Comparison of ENCODE assay signal across 17 cellular contexts in genomic region chr9:89633920-89634319, GRCh38. TPM values are rescaled to one million over a fixed set of nuclear protein-coding genes. Genes with fewer than 3 reads are reported as not detected.
A peak's percentile ranks its signal among the peaks of the same experiment; 100 is the strongest.
DNase-seq lines count a peak whose midpoint lies in the region; ATAC-seq, FAIRE-seq and TF ChIP-seq lines count a peak whose summit lies in the region.
"Had no signal": no experiment of that assay in that cellular context is flagged by ENCODE, and none has a peak within 500 bp of the region (broad histone marks: within the 10 kb centered on the region; RNA-seq: fewer than 3 reads in every experiment).

No MANE protein-coding gene starts in this region.

- no peak overlapping the region for H3K23ac ChIP-seq in mesenchymal stem cell (ENCODE audit: low read length in 2 of 2)

- ATAC-seq in activated T-cell treated with anti-CD3 and anti-CD28 coated beads, Interleukin-2, amount 50 U/mL, for 4 hours: no peak
- ATAC-seq: CD8-positive, alpha-beta T cell; HCT116 had no signal

- no peak overlapping the region for H3K9ac ChIP-seq in mesenchymal stem cell (ENCODE audit: low read length)
- H3K9ac ChIP-seq: BLaER1 treated with 17β-estradiol and CSF1 and Interleukin-3, amounts not matched to agents 10 nM and 100 nM had no signal

- no peak overlapping the region for H2BK5ac ChIP-seq in mesenchymal stem cell (ENCODE audit: low read depth, low read length, poor library complexity, severe bottlenecking)

- H3K79me1 ChIP-seq in mesenchymal stem cell (replicated peaks; ENCODE audit: low read length, poor library complexity, severe bottlenecking): no peaks in the 10 kb centered on the region

- H3K4me3 ChIP-seq in esophagus muscularis mucosa: no peak overlapping the region
- no peak overlapping the region for H3K4me3 ChIP-seq in mesenchymal stem cell (ENCODE audit: insufficient read depth in 1 of 2, low read depth in 1 of 2, low read length in 2 of 2)
- H3K4me3 ChIP-seq in spleen: no peak overlapping the region
- H3K4me3 ChIP-seq: BLaER1 treated with 17β-estradiol and CSF1 and Interleukin-3, amounts not matched to agents 10 nM and 100 nM had no signal

- no peaks in the 10 kb centered on the region for H3K36me3 ChIP-seq in esophagus muscularis mucosa
- no peaks in the 10 kb centered on the region for H3K36me3 ChIP-seq in mesenchymal stem cell (ENCODE audit: control insufficient read depth in 1 of 2, insufficient read depth in 2 of 2, low read depth in 1 of 2, low read length in 2 of 2)
- no peaks in the 10 kb centered on the region for H3K36me3 ChIP-seq in spleen
- H3K36me3 ChIP-seq: BLaER1 treated with 17β-estradiol and CSF1 and Interleukin-3, amounts not matched to agents 10 nM and 100 nM had no signal

- POLR2A ChIA-PET in RWPE1 (lab: Yijun Ruan, JAX; ENCODE audit: low non-redundant PET): no interaction called here

- peak overlapping the region in 1 of 2 experiments; percentile 0 for H2BK12ac ChIP-seq in mesenchymal stem cell (ENCODE audit: low read length in 2 of 2)

- no peak overlapping the region for H2AK5ac ChIP-seq in mesenchymal stem cell (ENCODE audit: low read length, severe bottlenecking)

- H3K4me2 ChIP-seq in mesenchymal stem cell (ENCODE audit: low read length, poor library complexity, severe bottlenecking): no peak overlapping the region
- H3K4me2 ChIP-seq: BLaER1 treated with 17β-estradiol and CSF1 and Interleukin-3, amounts not matched to agents 10 nM and 100 nM had no signal

- no peak overlapping the region for H3K14ac ChIP-seq in mesenchymal stem cell (ENCODE audit: low read length in 2 of 2)

- H3K4me1 Mint-ChIP-seq in activated T-cell treated with anti-CD3 and anti-CD28 coated beads, Interleukin-2, amount 50 U/mL, for 4 hours (ENCODE audit: low read depth): peaks cover 2% of the 10 kb centered on the region
- H3K4me1 Mint-ChIP-seq: B cell had no signal

- H3K27me3 ChIP-seq in esophagus muscularis mucosa (no peaks in the 10 kb centered on the region), mesenchymal stem cell (ENCODE audit: control insufficient read depth in 1 of 2, insufficient read depth in 1 of 2, low read length in 2 of 2) (peaks cover 10 to 59% of the 10 kb centered on the region in 2 experiments), spleen (replicated peaks in 1 of 7) (no peaks in the 10 kb centered on the region)
- H3K27me3 ChIP-seq: BLaER1 treated with 17β-estradiol and CSF1 and Interleukin-3, amounts not matched to agents 10 nM and 100 nM had no signal

- TF ChIP-seq CTCF in esophagus muscularis mucosa (IDR thresholded peaks at IDR 0.05) (no peak), spleen (IDR thresholded peaks at IDR 0.05 in 8 of 11, conservative IDR thresholded peaks at IDR 0.05 in 3 of 11) (no peak), RWPE1 (conservative IDR thresholded peaks at IDR 0.05; ENCODE audit: low read depth) (no peak)

- peak overlapping the region; percentile 30 for H4K8ac ChIP-seq in mesenchymal stem cell (ENCODE audit: low read length)

- H2BK120ac ChIP-seq in mesenchymal stem cell (ENCODE audit: low read depth, low read length): no peak overlapping the region

- 96% methylated on average over 9 of the region's 9 CpGs for WGBS in esophagus muscularis mucosa
- WGBS in mesenchymal stem cell: 96% methylated on average over 9 of the region's 9 CpGs
- 87 to 91% (median 88%) methylated on average over 9 of the region's 9 CpGs for WGBS in spleen, 5 donors

- H2AFZ ChIP-seq in mesenchymal stem cell (ENCODE audit: low read depth, low read length): no peak overlapping the region

- no peak overlapping the region for H3K4ac ChIP-seq in mesenchymal stem cell (ENCODE audit: low read depth in 1 of 2, low read length in 2 of 2)

- H3K18ac ChIP-seq in mesenchymal stem cell (ENCODE audit: low read depth in 1 of 2, low read length in 2 of 2): peak overlapping the region in 1 of 2 experiments; percentile 11

- H4K91ac ChIP-seq in mesenchymal stem cell (ENCODE audit: low read length): peak overlapping the region; percentile 49

- H3K27me3 Mint-ChIP-seq in activated T-cell treated with anti-CD3 and anti-CD28 coated beads, Interleukin-2, amount 50 U/mL, for 4 hours (ENCODE audit: low read depth): no peaks in the 10 kb centered on the region
- H3K27me3 Mint-ChIP-seq: B cell had no signal

- no peaks in the 10 kb centered on the region for H3K9me3 Mint-ChIP-seq in activated T-cell treated with anti-CD3 and anti-CD28 coated beads, Interleukin-2, amount 50 U/mL, for 4 hours
- H3K9me3 Mint-ChIP-seq: CD8-positive, alpha-beta T cell had no signal

- TF ChIP-seq EP300 in esophagus muscularis mucosa (IDR thresholded peaks at IDR 0.05): no peak

- DNase-seq in esophagus muscularis mucosa (ENCODE audit: extremely low spot score) (no peak), mesenchymal stem cell (no peak), spleen (peak; percentile 24), urothelium cell line (ENCODE audit: low spot score) (no peak), RWPE1 (ENCODE audit: low spot score) (no peak)
- no peak for DNase-seq in activated T-cell treated with anti-CD3 and anti-CD28 coated beads, Interleukin-2, amount 50 U/mL, for 4 hours
- DNase-seq: Calu3; CD8-positive, alpha-beta T cell; DMS79 treated with DMSO at 0.1 percent for 48 hours; GF-D8; GOT3; H7; HFFc6 had no signal

- CTCF ChIA-PET in RWPE1 (lab: Yijun Ruan, JAX): interaction anchor here (0.5 kb wide), 1 partner anchor 1057 kb away, joined by 3 read pairs; no protein-coding TSS in a partner anchor

- peak overlapping the region; percentile 48 to 72 (median 62) for H3K27ac ChIP-seq in esophagus muscularis mucosa (replicated peaks in 1 of 4)
- no peak overlapping the region for H3K27ac ChIP-seq in mesenchymal stem cell (ENCODE audit: low read length, poor library complexity, severe bottlenecking)
- no peak overlapping the region for H3K27ac ChIP-seq in spleen
- H3K27ac ChIP-seq in RWPE1: no peak overlapping the region
- H3K27ac ChIP-seq: BLaER1 treated with 17β-estradiol and CSF1 and Interleukin-3, amounts not matched to agents 10 nM and 100 nM had no signal

- H2BK15ac ChIP-seq in mesenchymal stem cell (ENCODE audit: low read depth, poor library complexity, severe bottlenecking): no peak overlapping the region

- H3K9me3 ChIP-seq in esophagus muscularis mucosa (no peaks in the 10 kb centered on the region), mesenchymal stem cell (ENCODE audit: control insufficient read depth, low read length) (no peaks in the 10 kb centered on the region), spleen (no peaks in the 10 kb centered on the region)
- H3K9me3 ChIP-seq: BLaER1 treated with 17β-estradiol and CSF1 and Interleukin-3, amounts not matched to agents 10 nM and 100 nM had no signal

- no peak overlapping the region for H3K4me3 Mint-ChIP-seq in activated T-cell treated with anti-CD3 and anti-CD28 coated beads, Interleukin-2, amount 50 U/mL, for 4 hours
- H3K4me3 Mint-ChIP-seq: B cell; CD8-positive, alpha-beta T cell; HFFc6 had no signal

- no peak for FAIRE-seq in urothelium cell line (lab: Jason Lieb, UNC)
- FAIRE-seq: HepG2 had no signal

- H3K4me1 ChIP-seq in esophagus muscularis mucosa (peaks cover 27 to 56% (median 47%) of the 10 kb centered on the region in 4 donors), mesenchymal stem cell (ENCODE audit: control insufficient read depth, insufficient read depth, low read depth, low read length) (peaks cover 7% of the 10 kb centered on the region), spleen (peaks cover 0 to 2% (median 0%) of the 10 kb centered on the region in 6 donors)

- H3K36me3 Mint-ChIP-seq in activated T-cell treated with anti-CD3 and anti-CD28 coated beads, Interleukin-2, amount 50 U/mL, for 4 hours (ENCODE audit: insufficient read depth): no peaks in the 10 kb centered on the region
- H3K36me3 Mint-ChIP-seq: CD8-positive, alpha-beta T cell had no signal

- TF ChIP-seq POLR2A in esophagus muscularis mucosa (IDR thresholded peaks at IDR 0.05; ENCODE audit: low read depth) (no peak), spleen (IDR thresholded peaks at IDR 0.05) (no peak)

- intact Hi-C loops in esophagus muscularis mucosa (cut with DNase I): loop anchor here (5.0 kb wide), 1 partner anchor 98 kb away; no protein-coding TSS in a partner anchor
- intact Hi-C loops in spleen (cut with DNase I; ENCODE audit: low total_unique reads): no loop called here

RNA-seq across cellular contexts. Expression of gene GADD45G, which starts 29.1 kb away (rescaled TPM):
- total RNA-seq in esophagus muscularis mucosa: 100 to 1,000 TPM in 2 of 4 donors, 10 to 100 TPM in 2; 44.0 to 136 (median 103) TPM
- polyA plus RNA-seq in mesenchymal stem cell (2013, experiment 1 of 2): 5.9 TPM
- 5.1 TPM for polyA plus RNA-seq in mesenchymal stem cell (2013, experiment 2 of 2)
- total RNA-seq in spleen: 1 to 10 TPM; 2.0 to 6.8 (median 2.6) TPM
- polyA plus RNA-seq in spleen: 10 to 100 TPM in 2 of 3 donors, 1 to 10 TPM in 1; 5.9 to 17.6 (median 16.9) TPM
- total RNA-seq in activated T-cell treated with anti-CD3 and anti-CD28 coated beads, Interleukin-2, amount 50 U/mL, for 4 hours: 10 to 100 TPM in 1 of 3 donors, 1 to 10 TPM in 2; 5.9 to 16.7 (median 6.4) TPM
- total RNA-seq: HepG2 had no signal
- polyA plus RNA-seq: HepG2 had no signal

Comparison
In these comparisons a context has a peak if more than half of its experiments do, and no peak if none do; other contexts are left out.
1. H3K27ac ChIP-seq: peak in esophagus muscularis mucosa (4 of 4); none in mesenchymal stem cell (single experiment), spleen (0 of 8) and RWPE1 (single experiment).